In genomic region chr2:70094171-70094977, GRCh38 we compare ENCODE assay signal across 1 cellular context.
TF ChIP-seq lines count a peak whose summit lies in the region.

No MANE protein-coding gene starts in this region.

TF ChIP-seq in GM12878, 131 proteins besides CTCF, POLR2A, EP300 and RAD21:
- TF ChIP-seq ZBTB33 (IDR thresholded peaks at IDR 0.05), result no peak
- no peak for TF ChIP-seq GATAD2B (conservative IDR thresholded peaks at IDR 0.05; ENCODE audit: low read depth)
- TF ChIP-seq, protein P1, sequence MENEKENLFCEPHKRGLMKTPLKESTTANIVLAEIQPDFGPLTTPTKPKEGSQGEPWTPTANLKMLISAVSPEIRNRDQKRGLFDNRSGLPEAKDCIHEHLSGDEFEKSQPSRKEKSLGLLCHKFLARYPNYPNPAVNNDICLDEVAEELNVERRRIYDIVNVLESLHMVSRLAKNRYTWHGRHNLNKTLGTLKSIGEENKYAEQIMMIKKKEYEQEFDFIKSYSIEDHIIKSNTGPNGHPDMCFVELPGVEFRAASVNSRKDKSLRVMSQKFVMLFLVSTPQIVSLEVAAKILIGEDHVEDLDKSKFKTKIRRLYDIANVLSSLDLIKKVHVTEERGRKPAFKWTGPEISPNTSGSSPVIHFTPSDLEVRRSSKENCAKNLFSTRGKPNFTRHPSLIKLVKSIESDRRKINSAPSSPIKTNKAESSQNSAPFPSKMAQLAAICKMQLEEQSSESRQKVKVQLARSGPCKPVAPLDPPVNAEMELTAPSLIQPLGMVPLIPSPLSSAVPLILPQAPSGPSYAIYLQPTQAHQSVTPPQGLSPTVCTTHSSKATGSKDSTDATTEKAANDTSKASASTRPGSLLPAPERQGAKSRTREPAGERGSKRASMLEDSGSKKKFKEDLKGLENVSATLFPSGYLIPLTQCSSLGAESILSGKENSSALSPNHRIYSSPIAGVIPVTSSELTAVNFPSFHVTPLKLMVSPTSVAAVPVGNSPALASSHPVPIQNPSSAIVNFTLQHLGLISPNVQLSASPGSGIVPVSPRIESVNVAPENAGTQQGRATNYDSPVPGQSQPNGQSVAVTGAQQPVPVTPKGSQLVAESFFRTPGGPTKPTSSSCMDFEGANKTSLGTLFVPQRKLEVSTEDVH (IDR thresholded peaks at IDR 0.05; ENCODE audit: low read depth, partially characterized antibody), result no peak
- TF ChIP-seq RUNX3 (IDR thresholded peaks at IDR 0.05; ENCODE audit: low read length), result peak; percentile 40; the same call in 1 of the 2 replicates
